Comparison of ENCODE assay signal across 16 cellular contexts in genomic region chr18:51753365-51754057, GRCh38.
"Had no signal": no experiment of that assay in that cellular context is flagged by ENCODE, and none has a peak within 500 bp of the region (broad histone marks: within the 10 kb centered on the region; RNA-seq: fewer than 3 reads in every experiment).

No MANE protein-coding gene starts in this region.

- DNase-seq: activated CD4-positive, alpha-beta memory T cell treated with anti-CD3 and anti-CD28 coated beads for 36 hours; activated CD4-positive, alpha-beta T cell treated with anti-CD3 and anti-CD28 coated beads for 4 hours; amniotic stem cell; dermis blood vessel endothelial cell; effector memory CD8-positive, alpha-beta T cell; hippocampal formation; islet precursor cell; left colon; lower lobe of right lung; naive thymus-derived CD8-positive, alpha-beta T cell; pancreas; stomach; testis; upper lobe of left lung had no signal

- ATAC-seq: effector memory CD8-positive, alpha-beta T cell; left colon; lower lobe of right lung; naive thymus-derived CD8-positive, alpha-beta T cell; pancreas; WTC11 had no signal

- H3K27ac Mint-ChIP-seq: activated CD4-positive, alpha-beta memory T cell treated with anti-CD3 and anti-CD28 coated beads for 36 hours; activated naive CD8-positive, alpha-beta T cell; effector memory CD8-positive, alpha-beta T cell; naive thymus-derived CD8-positive, alpha-beta T cell; WTC11 had no signal

- H3K4me3 Mint-ChIP-seq: activated CD4-positive, alpha-beta memory T cell treated with anti-CD3 and anti-CD28 coated beads for 36 hours; activated naive CD8-positive, alpha-beta T cell; effector memory CD8-positive, alpha-beta T cell; naive thymus-derived CD8-positive, alpha-beta T cell; WTC11 had no signal

- H3K36me3 Mint-ChIP-seq: activated CD4-positive, alpha-beta memory T cell treated with anti-CD3 and anti-CD28 coated beads for 36 hours; activated naive CD8-positive, alpha-beta T cell; naive thymus-derived CD8-positive, alpha-beta T cell; WTC11 had no signal

- H3K9me3 Mint-ChIP-seq: activated CD4-positive, alpha-beta memory T cell treated with anti-CD3 and anti-CD28 coated beads for 36 hours had no signal

- H3K4me1 Mint-ChIP-seq: naive thymus-derived CD8-positive, alpha-beta T cell had no signal

- H3K27me3 Mint-ChIP-seq: activated CD4-positive, alpha-beta memory T cell treated with anti-CD3 and anti-CD28 coated beads for 36 hours; activated naive CD8-positive, alpha-beta T cell; effector memory CD8-positive, alpha-beta T cell had no signal
